ENCODE assay signal across 20 cellular contexts in genomic region chr9:126637002-126637849, GRCh38. TPM values are rescaled to one million over a fixed set of nuclear protein-coding genes. Genes with fewer than 3 reads are reported as not detected.
DNase-seq lines count a peak whose midpoint lies in the region; ATAC-seq and TF ChIP-seq lines count a peak whose summit lies in the region.
"Had no signal": no experiment of that assay in that cellular context is flagged by ENCODE, and none has a peak within 500 bp of the region (broad histone marks: within the 10 kb centered on the region; RNA-seq: fewer than 3 reads in every experiment).

No MANE protein-coding gene starts in this region.

- POLR2A ChIA-PET in Panc1 (lab: Charles Lee) = no interaction called here

- no peaks in the 10 kb centered on the region for H3K9me3 Mint-ChIP-seq in activated naive CD4-positive, alpha-beta T cell treated with anti-CD3 and anti-CD28 coated beads for 36 hours
- H3K9me3 Mint-ChIP-seq: naive thymus-derived CD8-positive, alpha-beta T cell had no signal

- in situ Hi-C loops in Panc1 (cut with HindIII; ENCODE audit: low pct_unique_long_range_greater_than_20kb, low sequenced_read_pairs) = no loop called here

- peaks cover 47% of the 10 kb centered on the region for H3K27me3 Mint-ChIP-seq in activated naive CD4-positive, alpha-beta T cell treated with anti-CD3 and anti-CD28 coated beads for 36 hours (ENCODE audit: low read depth)

- intact Hi-C loops in Panc1 (cut with micrococcal nuclease; ENCODE audit: unreplicated experiment) = no loop called here
- intact Hi-C loops in activated naive CD4-positive, alpha-beta T cell treated with anti-CD3 and anti-CD28 coated beads for 36 hours (cut with micrococcal nuclease) = no loop called here

- H3K4me1 ChIP-seq in Panc1 (ENCODE audit: control insufficient read depth, insufficient read depth, low read length) = no peaks in the 10 kb centered on the region
- H3K4me1 ChIP-seq: right lobe of liver, SJSA1 had no signal

- H3K36me3 Mint-ChIP-seq in activated naive CD4-positive, alpha-beta T cell treated with anti-CD3 and anti-CD28 coated beads for 36 hours (ENCODE audit: low read depth) = no peaks in the 10 kb centered on the region

- H3K27ac ChIP-seq in Panc1 (ENCODE audit: low read length) = no peak overlapping the region
- H3K27ac ChIP-seq: coronary artery, right lobe of liver, SJSA1 had no signal

- BruUV-seq in Panc1 (replicated peaks; lab: Mats Ljungman, UMichigan) = no TSS peak

- TF ChIP-seq CTCF in Panc1 (IDR thresholded peaks at IDR 0.05) = no peak

- no peaks in the 10 kb centered on the region for H3K9me3 ChIP-seq in Panc1 (ENCODE audit: control insufficient read depth, insufficient read depth, low read depth, low read length)
- H3K9me3 ChIP-seq: right lobe of liver, SJSA1 had no signal

- no peak overlapping the region for H3K27ac Mint-ChIP-seq in activated naive CD4-positive, alpha-beta T cell treated with anti-CD3 and anti-CD28 coated beads for 36 hours

- peak; percentile 21 to 23 for DNase-seq in activated CD8-positive, alpha-beta memory T cell treated with anti-CD3 and anti-CD28 coated beads for 4 hours (ENCODE audit: low read depth in 2 of 2)
- no peak for DNase-seq in activated CD8-positive, alpha-beta memory T cell treated with anti-CD3 and anti-CD28 coated beads, Interleukin-2, amount 50 U/mL, for 4 hours
- DNase-seq in Panc1 (ENCODE audit: low read depth, low spot score) = no peak
- DNase-seq in stimulated activated CD8-positive, alpha-beta memory T cell treated with anti-CD3 and anti-CD28 coated beads, Interleukin-4, amount 100 ng/mL, for 24 hours (ENCODE audit: low read depth) = peak; percentile 15
- DNase-seq in activated CD4-positive, CD25-positive, alpha-beta regulatory T cell (lab: John Stamatoyannopoulos, UW) = no peak
- DNase-seq in activated naive CD4-positive, alpha-beta T cell treated with anti-CD3 and anti-CD28 coated beads for 36 hours = no peak
- DNase-seq: amniotic stem cell; DMS153; left ventricle myocardium superior; NCI-H2107; right lobe of liver; stimulated activated CD4-positive, alpha-beta T cell treated with anti-CD3 and anti-CD28 coated beads, Interleukin-4, amount 100 ng/mL, for 4 hours; substantia nigra had no signal

- CTCF ChIA-PET in Panc1 (lab: Charles Lee) = no interaction called here
- CTCF ChIA-PET in activated naive CD4-positive, alpha-beta T cell treated with anti-CD3 and anti-CD28 coated beads for 36 hours (lab: Charles Lee) = interaction anchor here (0.6 kb wide), 1 partner anchor 171 kb away, joined by 3 read pairs; no protein-coding TSS in a partner anchor

- no peaks in the 10 kb centered on the region for H3K27me3 ChIP-seq in Panc1 (ENCODE audit: control insufficient read depth, insufficient read depth, low read length)

- ATAC-seq in Panc1 = 0 out of 2 replicates have a peak, but pooled peaks have one; percentile 27
- peak; percentile 6 for ATAC-seq in esophagus mucosa
- ATAC-seq in GM18519 (IDR thresholded peaks at IDR 0.05; ENCODE audit: low FRiP score, unreplicated experiment) = no peak
- ATAC-seq: left ventricle myocardium superior, right lobe of liver had no signal

- no peaks in the 10 kb centered on the region for H3K36me3 ChIP-seq in Panc1 (ENCODE audit: control insufficient read depth, insufficient read depth, low read length)
- H3K36me3 ChIP-seq: right lobe of liver, SJSA1 had no signal

- no peaks in the 10 kb centered on the region for H3K4me1 Mint-ChIP-seq in activated naive CD4-positive, alpha-beta T cell treated with anti-CD3 and anti-CD28 coated beads for 36 hours (ENCODE audit: low read depth)

- H3K4me3 ChIP-seq in Panc1 (ENCODE audit: low read depth in 2 of 2, low read length in 2 of 2) = no peak overlapping the region
- H3K4me3 ChIP-seq: right lobe of liver, SJSA1 had no signal

- no peak overlapping the region for H3K4me3 Mint-ChIP-seq in activated naive CD4-positive, alpha-beta T cell treated with anti-CD3 and anti-CD28 coated beads for 36 hours

RNA-seq across cellular contexts. Expression of gene LMX1B, which starts 23.5 kb away (rescaled TPM):
- total RNA-seq in Panc1 (2021; ENCODE audit: unreplicated experiment) (2.6 TPM), esophagus mucosa (not detected)
- polyA plus RNA-seq in Panc1 (2012; ENCODE audit: insufficient read length) = 4.2 TPM
- not detected for total RNA-seq in activated naive CD4-positive, alpha-beta T cell treated with anti-CD3 and anti-CD28 coated beads for 36 hours
- total RNA-seq: HT-29; naive thymus-derived CD8-positive, alpha-beta T cell; right lobe of liver; SJSA1 had no signal
- polyA plus RNA-seq: AG04450; naive thymus-derived CD8-positive, alpha-beta T cell had no signal

Comparison
In these comparisons a context has a peak if more than half of its experiments do, and no peak if none do; other contexts are left out.
1. DNase-seq: peak in activated CD8-positive, alpha-beta memory T cell treated with anti-CD3 and anti-CD28 coated beads for 4 hours (2 of 2) and stimulated activated CD8-positive, alpha-beta memory T cell treated with anti-CD3 and anti-CD28 coated beads, Interleukin-4, amount 100 ng/mL, for 24 hours (single experiment); none in activated CD8-positive, alpha-beta memory T cell treated with anti-CD3 and anti-CD28 coated beads, Interleukin-2, amount 50 U/mL, for 4 hours (single experiment), Panc1 (single experiment), activated CD4-positive, CD25-positive, alpha-beta regulatory T cell (0 of 4) and activated naive CD4-positive, alpha-beta T cell treated with anti-CD3 and anti-CD28 coated beads for 36 hours (single experiment).